ENCODE assay signal across 8 cellular contexts in genomic region chr2:196274387-196274809, GRCh38.
DNase-seq lines count a peak whose midpoint lies in the region; ATAC-seq, FAIRE-seq and TF ChIP-seq lines count a peak whose summit lies in the region.

No MANE protein-coding gene starts in this region.

- H3K4me3 ChIP-seq in A549, result no peak overlapping the region

- H3K27me3 Mint-ChIP-seq in immature natural killer cell (ENCODE audit: low read depth in 3 of 3), result peaks cover 0 to 3% (median 2%) of the 10 kb centered on the region in 3 donors

- no peak for FAIRE-seq in A549 (lab: Jason Lieb, UNC)

- TF ChIP-seq POLR2A in A549 (IDR thresholded peaks at IDR 0.05; ENCODE audit: low read length), result no peak

- CTCF ChIA-PET in A549 (lab: Yijun Ruan, JAX), result interaction anchor here (0.7 to 5.5 kb wide), 2 partner anchors 72 to 196 kb away, joined by 3 to 49 read pairs; no protein-coding TSS in a partner anchor

- no peaks in the 10 kb centered on the region for H3K36me3 Mint-ChIP-seq in immature natural killer cell

- no peak for TF ChIP-seq CTCF in A549 (IDR thresholded peaks at IDR 0.05)

- POLR2A ChIA-PET in A549 (lab: Yijun Ruan, JAX), result interaction anchor here (1.1 to 2.9 kb wide), 2 partner anchors 15 to 206 kb away, joined by 3 to 14 read pairs; partner anchors contain the start of gene DNAH7

- WGBS in A549 (ENCODE audit: missing lambda C conversion rate), result 45% methylated on average over 1 of the region's 1 CpG

- peaks cover 25 to 40% of the 10 kb centered on the region in 2 donors for H3K4me1 Mint-ChIP-seq in immature natural killer cell

- ATAC-seq in A549 (peak; percentile 30 to 57; a peak in 3 of 6 replicates), GM18861 (IDR thresholded peaks at IDR 0.05; ENCODE audit: unreplicated experiment) (peak; percentile 35), HG03558 (IDR thresholded peaks at IDR 0.05; ENCODE audit: extremely low read depth, unreplicated experiment) (peak; percentile 38)

- H3K4me3 Mint-ChIP-seq in immature natural killer cell, result no peak overlapping the region

- no peaks in the 10 kb centered on the region for H3K9me3 Mint-ChIP-seq in immature natural killer cell

- H3K27ac ChIP-seq in A549, result peak overlapping the region; percentile 33 to 61

- peak overlapping the region; percentile 60 for H3K4me2 ChIP-seq in A549

- H3K9me3 ChIP-seq in A549, result no peaks in the 10 kb centered on the region

- DNase-seq in A549 (ENCODE audit: low read depth in 1 of 2, low spot score in 1 of 2) (no peak), T follicular helper cell (ENCODE audit: low read depth) (peak; percentile 12), iris pigment epithelial cell (ENCODE audit: low read depth) (peak; percentile 76), GOT3 (lab: John Stamatoyannopoulos, UW) (no peak), H4 (ENCODE audit: low spot score) (no peak), immature natural killer cell (no peak)

- no peak for TF ChIP-seq RAD21 in A549 (conservative IDR thresholded peaks at IDR 0.05 in 1 of 2, IDR thresholded peaks at IDR 0.05 in 1 of 2)

- peaks cover 45% of the 10 kb centered on the region for H3K4me1 ChIP-seq in A549

- TF ChIP-seq EP300 in A549 (IDR thresholded peaks at IDR 0.05), result no peak

- peak overlapping the region in 1 of 6 donors; percentile 37 for H3K27ac Mint-ChIP-seq in immature natural killer cell

TF ChIP-seq in A549, 52 proteins besides CTCF, POLR2A, EP300 and RAD21:
- TF ChIP-seq BHLHE40 (IDR thresholded peaks at IDR 0.05; ENCODE audit: low read depth, low read length) (no peak), USF2 (IDR thresholded peaks at IDR 0.05) (no peak), FOXS1 (CRISPR knock-in tag; IDR thresholded peaks at IDR 0.05) (no peak), GATA3 (IDR thresholded peaks at IDR 0.05; ENCODE audit: borderline replicate concordance) (no peak), CBX8 (IDR thresholded peaks at IDR 0.05) (no peak), HDAC2 (IDR thresholded peaks at IDR 0.05) (no peak), REST (IDR thresholded peaks at IDR 0.05) (no peak), TP53 (CRISPR knock-in tag; IDR thresholded peaks at IDR 0.05) (no peak), HEYL (CRISPR knock-in tag; IDR thresholded peaks at IDR 0.05) (no peak)

Comparison
In these comparisons a context has a peak if more than half of its experiments do, and no peak if none do; other contexts are left out.
1. DNase-seq: peak in T follicular helper cell (single experiment) and iris pigment epithelial cell (single experiment); none in A549 (0 of 2), GOT3 (single experiment), H4 (single experiment) and immature natural killer cell (0 of 3).
2. Peak in every context shown above with its lines, with median percentiles within 50 percentile points of each other: ATAC-seq.